Comparison of ENCODE assay signal across 8 cellular contexts in the genomic region with DNA sequence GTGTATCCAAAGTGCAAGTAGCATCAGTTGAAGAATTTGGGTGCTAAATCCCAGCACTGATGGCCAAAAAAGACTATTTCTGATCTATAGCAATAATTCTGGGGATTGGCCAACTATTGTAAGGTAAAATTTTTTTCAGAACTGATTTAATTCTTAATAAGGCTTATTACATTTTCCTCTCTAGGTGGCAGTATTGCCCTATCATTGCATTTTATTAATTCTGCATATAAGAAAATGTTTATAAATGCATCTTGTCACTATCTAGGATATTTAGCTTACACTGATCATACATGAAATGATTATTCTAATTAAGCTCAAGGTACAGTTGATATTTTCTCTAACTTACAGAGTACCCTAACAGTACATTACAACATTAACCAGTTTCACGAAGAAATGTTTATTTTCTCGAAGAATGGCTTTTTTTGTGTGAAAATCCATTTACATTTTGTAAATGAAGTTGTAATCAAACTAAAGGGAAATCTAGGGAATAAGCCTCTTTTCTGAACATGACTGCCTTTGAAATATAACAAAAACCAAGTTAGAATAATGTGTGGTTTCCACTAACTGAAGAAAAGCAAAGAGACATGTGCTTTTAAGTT. TPM values are rescaled to one million over a fixed set of nuclear protein-coding genes. Genes with fewer than 3 reads are reported as not detected.
DNase-seq lines count a peak whose midpoint lies in the region; ATAC-seq and TF ChIP-seq lines count a peak whose summit lies in the region.

No MANE protein-coding gene starts in this region.

- POLR2A ChIA-PET in CD8-positive, alpha-beta T cell (lab: Charles Lee), result no interaction called here

- no peaks in the 10 kb centered on the region for H3K4me1 ChIP-seq in CD8-positive, alpha-beta T cell (ENCODE audit: insufficient read depth, low read length)
- no peaks in the 10 kb centered on the region for H3K4me1 ChIP-seq in tibial artery

- no peaks in the 10 kb centered on the region for H3K27me3 Mint-ChIP-seq in CD8-positive, alpha-beta T cell (ENCODE audit: low read depth)

- no peak overlapping the region for H3K27ac Mint-ChIP-seq in CD8-positive, alpha-beta T cell

- no peak for DNase-seq in CD8-positive, alpha-beta T cell
- DNase-seq in Jurkat, Clone E6-1 (ENCODE audit: low read depth, low spot score), result peak; percentile 37
- DNase-seq in SKM-1 (lab: John Stamatoyannopoulos, UW; ENCODE audit: unreplicated experiment) (peak; percentile 13), globus pallidus (ENCODE audit: low spot score) (peak; percentile 26), tibial artery (no peak), ureter (ENCODE audit: low spot score) (no peak)
- DNase-seq in activated CD4-positive, alpha-beta T cell treated with anti-CD3 and anti-CD28 coated beads for 1 hour, result no peak

- peaks cover 7% of the 10 kb centered on the region for H3K36me3 ChIP-seq in CD8-positive, alpha-beta T cell (ENCODE audit: insufficient read depth, low read length)
- H3K36me3 ChIP-seq in tibial artery, result no peaks in the 10 kb centered on the region

- intact Hi-C loops in CD8-positive, alpha-beta T cell (cut with DNase I, micrococcal nuclease), result loop anchor here (1.0 to 10.0 kb wide), 7 partner anchors 118 to 959 kb away; no protein-coding TSS in a partner anchor
- intact Hi-C loops in tibial artery (cut with DNase I; ENCODE audit: low total_unique reads), result loop anchor here (2.0 kb wide), 1 partner anchor 119 kb away; no protein-coding TSS in a partner anchor

- peaks cover 63% of the 10 kb centered on the region for H3K36me3 Mint-ChIP-seq in CD8-positive, alpha-beta T cell

- TF ChIP-seq CTCF in CD8-positive, alpha-beta T cell (IDR thresholded peaks at IDR 0.05), result peak; percentile 70
- TF ChIP-seq CTCF in tibial artery (IDR thresholded peaks at IDR 0.05), result peak; percentile 69 to 71

- ATAC-seq in CD8-positive, alpha-beta T cell, result no peak
- ATAC-seq in GM19328 (IDR thresholded peaks at IDR 0.05; ENCODE audit: unreplicated experiment), result no peak

- H3K27me3 ChIP-seq in CD8-positive, alpha-beta T cell (ENCODE audit: insufficient read depth, low read length), result no peaks in the 10 kb centered on the region
- no peaks in the 10 kb centered on the region for H3K27me3 ChIP-seq in tibial artery

- H3K4me3 Mint-ChIP-seq in CD8-positive, alpha-beta T cell, result no peak overlapping the region

- H3K4me3 ChIP-seq in CD8-positive, alpha-beta T cell (ENCODE audit: low read depth, low read length), result no peak overlapping the region
- no peak overlapping the region for H3K4me3 ChIP-seq in Jurkat, Clone E6-1 (ENCODE audit: low read length)
- H3K4me3 ChIP-seq in tibial artery, result no peak overlapping the region

- H3K4me1 Mint-ChIP-seq in CD8-positive, alpha-beta T cell (ENCODE audit: low read depth), result no peaks in the 10 kb centered on the region

- H3K9me3 ChIP-seq in CD8-positive, alpha-beta T cell (ENCODE audit: low read length), result no peaks in the 10 kb centered on the region
- peaks cover 0 to 4% (median 0%) of the 10 kb centered on the region in 3 donors for H3K9me3 ChIP-seq in tibial artery

- H3K27ac ChIP-seq in CD8-positive, alpha-beta T cell (ENCODE audit: low read depth, low read length), result no peak overlapping the region
- no peak overlapping the region for H3K27ac ChIP-seq in tibial artery

- H3K9me3 Mint-ChIP-seq in CD8-positive, alpha-beta T cell, result no peaks in the 10 kb centered on the region

- CTCF ChIA-PET in CD8-positive, alpha-beta T cell (lab: Charles Lee), result interaction anchor here (0.7 to 2.2 kb wide), 8 partner anchors 22 to 1206 kb away, joined by 3 to 7 read pairs (median 3); no protein-coding TSS in a partner anchor

RNA-seq across cellular contexts. Expression of gene TTN, which starts 11.0 kb away (rescaled TPM):
- 10 to 100 TPM; 22.9 to 23.3 TPM for total RNA-seq in CD8-positive, alpha-beta T cell
- 0.25 TPM for polyA plus RNA-seq in Jurkat, Clone E6-1 (2012; ENCODE audit: insufficient read depth, insufficient read length)
- total RNA-seq in ureter, result 3.9 TPM

Comparison
In these comparisons a context has a peak if more than half of its experiments do, and no peak if none do; other contexts are left out.
1. DNase-seq: peak in Jurkat, Clone E6-1 (single experiment), SKM-1 (single experiment) and globus pallidus (single experiment); none in CD8-positive, alpha-beta T cell (0 of 7), tibial artery (0 of 2), activated CD4-positive, alpha-beta T cell treated with anti-CD3 and anti-CD28 coated beads for 1 hour (single experiment) and ureter (single experiment).